In the genomic region with DNA sequence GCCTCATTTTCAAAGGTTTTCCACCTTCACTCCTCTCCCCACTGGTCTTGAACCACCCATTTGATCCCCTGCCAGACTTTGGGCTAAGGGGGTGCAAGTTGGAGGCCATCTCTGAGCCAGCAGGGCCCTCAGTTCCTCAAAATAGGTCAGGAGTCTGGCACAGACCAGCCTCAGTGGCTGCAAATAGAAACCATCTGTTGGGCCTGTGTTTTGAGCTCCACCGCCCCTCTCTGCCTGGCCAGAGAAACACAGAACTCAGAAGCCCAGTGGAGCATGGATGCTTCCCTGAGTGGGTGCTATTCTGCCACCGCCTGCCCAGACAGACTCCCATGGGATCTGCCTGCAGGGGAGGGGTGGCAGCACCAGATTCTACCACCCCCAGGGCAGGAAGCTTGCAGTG, we compare ENCODE assay signal across 16 cellular contexts.
DNase-seq lines count a peak whose midpoint lies in the region; ATAC-seq and TF ChIP-seq lines count a peak whose summit lies in the region.
"Had no signal": no experiment of that assay in that cellular context is flagged by ENCODE, and none has a peak within 500 bp of the region (broad histone marks: within the 10 kb centered on the region; RNA-seq: fewer than 3 reads in every experiment).

No MANE protein-coding gene starts in this region.

- H3K9me3 Mint-ChIP-seq in nephron = no peaks in the 10 kb centered on the region

- no peak for TF ChIP-seq CTCF in nephron (IDR thresholded peaks at IDR 0.05; ENCODE audit: unreplicated experiment in 3 of 3)

- peak overlapping the region; percentile 66 to 99 (median 98) for H3K27ac Mint-ChIP-seq in nephron
- H3K27ac Mint-ChIP-seq: activated CD4-positive, alpha-beta T cell treated with anti-CD3 and anti-CD28 coated beads for 36 hours had no signal

- peaks cover 84% of the 10 kb centered on the region for H3K4me1 Mint-ChIP-seq in nephron
- H3K4me1 Mint-ChIP-seq: activated CD4-positive, alpha-beta T cell treated with anti-CD3 and anti-CD28 coated beads for 36 hours had no signal

- peaks cover 3% of the 10 kb centered on the region for H3K27me3 Mint-ChIP-seq in nephron (ENCODE audit: low read depth)
- H3K27me3 Mint-ChIP-seq: activated CD4-positive, alpha-beta T cell treated with anti-CD3 and anti-CD28 coated beads for 36 hours had no signal

- DNase-seq in AG08395 (ENCODE audit: low spot score) = peak; percentile 56
- peak; percentile 60 for DNase-seq in NCI-H446 treated with DMSO at 0.1 percent for 48 hours (lab: John Stamatoyannopoulos, UW)
- DNase-seq in fibroblast of gingiva (ENCODE audit: low read depth) = peak; percentile 64
- DNase-seq: ACHN; activated CD4-positive, alpha-beta T cell treated with anti-CD3 and anti-CD28 coated beads for 36 hours; DND-41; KBM-7; NCI-H2029; SW 1271; trophoblast cell had no signal

- no peak overlapping the region for H3K4me3 Mint-ChIP-seq in nephron
- H3K4me3 Mint-ChIP-seq: activated CD4-positive, alpha-beta T cell treated with anti-CD3 and anti-CD28 coated beads for 36 hours had no signal

- H3K36me3 Mint-ChIP-seq in nephron (ENCODE audit: low read depth) = no peaks in the 10 kb centered on the region

- ATAC-seq in GM18867 (IDR thresholded peaks at IDR 0.05; ENCODE audit: unreplicated experiment) (no peak), HG03469 (IDR thresholded peaks at IDR 0.05; ENCODE audit: unreplicated experiment) (no peak), GM21576 (IDR thresholded peaks at IDR 0.05; ENCODE audit: unreplicated experiment) (no peak), GM21619 (IDR thresholded peaks at IDR 0.05; ENCODE audit: unreplicated experiment) (no peak)
- ATAC-seq: activated CD4-positive, alpha-beta T cell treated with anti-CD3 and anti-CD28 coated beads for 36 hours; GM12878 had no signal
